In genomic region chr3:17765819-17766472, GRCh38 we compare ENCODE assay signal across 15 cellular contexts. TPM values are rescaled to one million over a fixed set of nuclear protein-coding genes. Genes with fewer than 3 reads are reported as not detected.
A peak's percentile ranks its signal among the peaks of the same experiment; 100 is the strongest.
DNase-seq lines count a peak whose midpoint lies in the region; ATAC-seq and TF ChIP-seq lines count a peak whose summit lies in the region.
"Had no signal": no experiment of that assay in that cellular context is flagged by ENCODE, and none has a peak within 500 bp of the region (broad histone marks: within the 10 kb centered on the region; RNA-seq: fewer than 3 reads in every experiment).

No MANE protein-coding gene starts in this region.

- H2AFZ ChIP-seq in smooth muscle cell (ENCODE audit: low read depth), result no peak overlapping the region
- H2AFZ ChIP-seq: parathyroid adenoma had no signal

- peak; percentile 35 to 58 for DNase-seq in memory B cell (ENCODE audit: low spot score in 2 of 2)
- DNase-seq in colonic mucosa, result no peak
- no peak for DNase-seq in activated gamma-delta T cell treated with Interleukin-2 at 50 U/mL for 16 hours
- DNase-seq in brain microvascular endothelial cell, result no peak
- no peak for DNase-seq in smooth muscle cell (lab: John Stamatoyannopoulos, UW; ENCODE audit: unreplicated experiment)
- DNase-seq: COR-L47; effector memory CD8-positive, alpha-beta T cell; glutamatergic neuron; NCI-H1694 had no signal

- H3K4me1 ChIP-seq in colonic mucosa (no peaks in the 10 kb centered on the region), smooth muscle cell (ENCODE audit: low read depth) (no peaks in the 10 kb centered on the region)
- H3K4me1 ChIP-seq: parathyroid adenoma had no signal

- H3K27me3 ChIP-seq in colonic mucosa, result no peaks in the 10 kb centered on the region
- H3K27me3 ChIP-seq in brain microvascular endothelial cell (replicated peaks), result no peaks in the 10 kb centered on the region
- H3K27me3 ChIP-seq in smooth muscle cell (ENCODE audit: low read depth), result no peaks in the 10 kb centered on the region

- intact Hi-C loops in colonic mucosa (cut with DNase I), result no loop called here

- H3K4me3 ChIP-seq in colonic mucosa (no peak overlapping the region), brain microvascular endothelial cell (ENCODE audit: low read depth, low read length) (no peak overlapping the region), smooth muscle cell (no peak overlapping the region)
- H3K4me3 ChIP-seq: lung had no signal

- H3K4me2 ChIP-seq in smooth muscle cell, result no peak overlapping the region

- no peak overlapping the region for H3K9ac ChIP-seq in colonic mucosa (ENCODE audit: low read depth in 2 of 2, low read length in 2 of 2)
- no peak overlapping the region for H3K9ac ChIP-seq in smooth muscle cell (ENCODE audit: low read depth)
- H3K9ac ChIP-seq: parathyroid adenoma had no signal

- H3K36me3 Mint-ChIP-seq in memory B cell, result no peaks in the 10 kb centered on the region

- no peaks in the 10 kb centered on the region for H3K9me3 ChIP-seq in colonic mucosa
- H3K9me3 ChIP-seq in smooth muscle cell (replicated peaks; ENCODE audit: low read depth), result no peaks in the 10 kb centered on the region

- 94% methylated on average over 9 of the region's 9 CpGs for WGBS in smooth muscle cell (ENCODE audit: low lambda C conversion rate)

- no peak overlapping the region for H3K27ac ChIP-seq in colonic mucosa
- no peak overlapping the region for H3K27ac ChIP-seq in brain microvascular endothelial cell
- no peak overlapping the region for H3K27ac ChIP-seq in smooth muscle cell (ENCODE audit: low read depth)
- H3K27ac ChIP-seq: parathyroid adenoma had no signal

- in situ Hi-C loops in brain microvascular endothelial cell (cut with HindIII; ENCODE audit: low pct_ligation_motif_present, low sequenced_read_pairs), result no loop called here

- H3K4me1 Mint-ChIP-seq in memory B cell, result peaks cover 19% of the 10 kb centered on the region

- H3K79me2 ChIP-seq in smooth muscle cell (ENCODE audit: low read depth), result no peaks in the 10 kb centered on the region
- H3K79me2 ChIP-seq: parathyroid adenoma had no signal

- no peaks in the 10 kb centered on the region for H3K9me3 Mint-ChIP-seq in memory B cell
- H3K9me3 Mint-ChIP-seq: effector memory CD8-positive, alpha-beta T cell; T-helper 1 cell treated with Interleukin-12 subunit alpha and Interleukin-12 subunit beta and Interleukin-4 antibody, amounts not matched to agents 30 μg/mL and 1 μg/mL, for 36 hours had no signal

- no peaks in the 10 kb centered on the region for H3K27me3 Mint-ChIP-seq in memory B cell

- ATAC-seq in GM18870 (IDR thresholded peaks at IDR 0.05; ENCODE audit: unreplicated experiment) (peak; percentile 80), GM21717 (IDR thresholded peaks at IDR 0.05; ENCODE audit: unreplicated experiment) (peak; percentile 69), HG03139 (IDR thresholded peaks at IDR 0.05; ENCODE audit: unreplicated experiment) (peak; percentile 66), memory B cell (ENCODE audit: low read depth) (peak; percentile 94)
- ATAC-seq: effector memory CD8-positive, alpha-beta T cell had no signal

- no peaks in the 10 kb centered on the region for H3F3A ChIP-seq in smooth muscle cell (ENCODE audit: low read depth)

- H4K20me1 ChIP-seq in smooth muscle cell (ENCODE audit: low read depth), result no peaks in the 10 kb centered on the region

- TF ChIP-seq CTCF in colonic mucosa (IDR thresholded peaks at IDR 0.05) (no peak), brain microvascular endothelial cell (IDR thresholded peaks at IDR 0.05; ENCODE audit: low read depth, low read length, missing control alignments) (no peak), smooth muscle cell (IDR thresholded peaks at IDR 0.05; ENCODE audit: borderline replicate concordance, insufficient read depth, poor library complexity, severe bottlenecking) (no peak)

- H3K27ac Mint-ChIP-seq in memory B cell, result peak overlapping the region; percentile 89
- H3K27ac Mint-ChIP-seq: effector memory CD8-positive, alpha-beta T cell; T-helper 1 cell treated with Interleukin-12 subunit alpha and Interleukin-12 subunit beta and Interleukin-4 antibody, amounts not matched to agents 30 μg/mL and 1 μg/mL, for 36 hours had no signal

- H3K4me3 Mint-ChIP-seq in memory B cell, result peak overlapping the region; percentile 25
- H3K4me3 Mint-ChIP-seq: effector memory CD8-positive, alpha-beta T cell; T-helper 1 cell treated with Interleukin-12 subunit alpha and Interleukin-12 subunit beta and Interleukin-4 antibody, amounts not matched to agents 30 μg/mL and 1 μg/mL, for 36 hours had no signal

- H3K36me3 ChIP-seq in colonic mucosa (no peaks in the 10 kb centered on the region), brain microvascular endothelial cell (replicated peaks) (no peaks in the 10 kb centered on the region), smooth muscle cell (ENCODE audit: low read depth) (no peaks in the 10 kb centered on the region)

RNA-seq across cellular contexts. Expression of gene TBC1D5, which starts 23.5 kb away (rescaled TPM):
- total RNA-seq in colonic mucosa (10 to 100 TPM; 29.9 to 31.2 TPM), smooth muscle cell (35.3 and 54.0 TPM in 2 replicates)
- polyA plus RNA-seq in smooth muscle cell, result 12.1 and 14.6 TPM in 2 replicates

Comparison
In these comparisons a context has a peak if more than half of its experiments do, and no peak if none do; other contexts are left out.
1. DNase-seq: peak in memory B cell (2 of 2); none in colonic mucosa (single experiment), activated gamma-delta T cell treated with Interleukin-2 at 50 U/mL for 16 hours (single experiment), brain microvascular endothelial cell (single experiment) and smooth muscle cell (single experiment).
2. Peak in every context shown above with its lines, with median percentiles within 50 percentile points of each other: ATAC-seq.